39 cellular contexts compared by ENCODE assay signal in genomic region chr3:49705390-49705960, GRCh38. TPM values are rescaled to one million over a fixed set of nuclear protein-coding genes. Genes with fewer than 3 reads are reported as not detected.
"Had no signal": no experiment of that assay in that cellular context is flagged by ENCODE, and none has a peak within 500 bp of the region (broad histone marks: within the 10 kb centered on the region; RNA-seq: fewer than 3 reads in every experiment).

No MANE protein-coding gene starts in this region.

- H3K27me3 ChIP-seq: adrenal gland, body of pancreas, brain microvascular endothelial cell, breast epithelium had no signal

- H3K27ac ChIP-seq: adrenal gland, body of pancreas, brain microvascular endothelial cell, breast epithelium, VCaP had no signal

- H3K9me3 ChIP-seq: adrenal gland, body of pancreas, breast epithelium had no signal

- ATAC-seq: activated CD8-positive, alpha-beta T cell treated with anti-CD3 and anti-CD28 coated beads for 36 hours; activated naive CD4-positive, alpha-beta T cell treated with anti-CD3 and anti-CD28 coated beads, Interleukin-2, amount 50 U/mL, for 72 hours; activated T-cell treated with anti-CD3 and anti-CD28 coated beads, Interleukin-2, amount 50 U/mL, for 4 hours; activated T-cell treated with anti-CD3 and anti-CD28 coated beads, Interleukin-2, amount 50 U/mL, for 72 hours; activated T-helper 17 cell treated with anti-CD3 and anti-CD28 coated beads, Interleukin-2, amount 50 U/mL, for 72 hours; body of pancreas had no signal

- H3K4me3 Mint-ChIP-seq: activated B cell treated with CpG ODN at 0.5 μM for 24 hours; activated CD4-positive, alpha-beta memory T cell treated with anti-CD3 and anti-CD28 coated beads for 36 hours; activated CD4-positive, alpha-beta T cell treated with anti-CD3 and anti-CD28 coated beads, Interleukin-2, amount 10 ng/mL, durations not matched to agents 24 days and 14 days; activated CD8-positive, alpha-beta T cell treated with anti-CD3 and anti-CD28 coated beads for 36 hours; activated naive CD4-positive, alpha-beta T cell treated with anti-CD3 and anti-CD28 coated beads for 36 hours; activated naive CD8-positive, alpha-beta T cell treated with anti-CD3 and anti-CD28 coated beads for 36 hours; activated T-cell treated with anti-CD3 and anti-CD28 coated beads, Interleukin-2, amount 50 U/mL, for 4 hours; activated T-cell treated with anti-CD3 and anti-CD28 coated beads, Interleukin-2, amount 50 U/mL, for 72 hours; activated T-helper 1 cell treated with anti-CD3 and anti-CD28 coated beads, Interleukin-12 subunit alpha, Interleukin-12 subunit beta, Interleukin-2, Interleukin-4 antibody, amounts not matched to agents 30 ng/mL and 10 ng/mL and 1 ng/mL, durations not matched to agents 14 hours and 24 hours and 36 hours; activated T-helper 17 cell treated with anti-CD3 and anti-CD28 coated beads, Interleukin-2, amount 50 U/mL, for 72 hours; central memory CD8-positive, alpha-beta T cell; T-helper 1 cell treated with Interleukin-12 subunit alpha and Interleukin-12 subunit beta and Interleukin-4 antibody, amounts not matched to agents 30 μg/mL and 1 μg/mL, for 36 hours; T-helper 2 cell treated with Interferon-gamma antibody and Interleukin-4, amounts not matched to agents 5 μg/mL and 100 μg/mL, for 36 hours had no signal

- H3K4me3 ChIP-seq: adrenal gland, body of pancreas, breast epithelium had no signal

- H3K4me1 Mint-ChIP-seq: activated naive CD8-positive, alpha-beta T cell treated with anti-CD3 and anti-CD28 coated beads for 36 hours; activated T-helper 17 cell treated with anti-CD3 and anti-CD28 coated beads, Interleukin-2, amount 50 U/mL, for 72 hours; central memory CD8-positive, alpha-beta T cell had no signal

- H3K27ac Mint-ChIP-seq: activated B cell treated with CpG ODN at 0.5 μM for 24 hours; activated CD4-positive, alpha-beta memory T cell treated with anti-CD3 and anti-CD28 coated beads for 36 hours; activated CD4-positive, alpha-beta T cell treated with anti-CD3 and anti-CD28 coated beads, Interleukin-2, amount 10 ng/mL, durations not matched to agents 24 days and 14 days; activated CD8-positive, alpha-beta T cell treated with anti-CD3 and anti-CD28 coated beads for 36 hours; activated naive CD4-positive, alpha-beta T cell treated with anti-CD3 and anti-CD28 coated beads for 36 hours; activated naive CD4-positive, alpha-beta T cell treated with anti-CD3 and anti-CD28 coated beads, Interleukin-2, amount 50 U/mL, for 72 hours; activated naive CD8-positive, alpha-beta T cell treated with anti-CD3 and anti-CD28 coated beads for 36 hours; activated T-cell treated with anti-CD3 and anti-CD28 coated beads, Interleukin-2, amount 50 U/mL, for 72 hours; activated T-helper 1 cell treated with anti-CD3 and anti-CD28 coated beads, Interleukin-12 subunit alpha, Interleukin-12 subunit beta, Interleukin-2, Interleukin-4 antibody, amounts not matched to agents 30 ng/mL and 10 ng/mL and 1 ng/mL, durations not matched to agents 14 hours and 24 hours and 36 hours; activated T-helper 17 cell treated with anti-CD3 and anti-CD28 coated beads, Interleukin-2, amount 50 U/mL, for 72 hours; T-helper 1 cell treated with Interleukin-12 subunit alpha and Interleukin-12 subunit beta and Interleukin-4 antibody, amounts not matched to agents 30 μg/mL and 1 μg/mL, for 36 hours; T-helper 2 cell treated with Interferon-gamma antibody and Interleukin-4, amounts not matched to agents 5 μg/mL and 100 μg/mL, for 36 hours had no signal

- FAIRE-seq: astrocyte, TTC549 had no signal

- H3K27me3 Mint-ChIP-seq: activated B cell treated with CpG ODN at 0.5 μM for 24 hours; activated CD4-positive, alpha-beta memory T cell treated with anti-CD3 and anti-CD28 coated beads for 36 hours; activated CD4-positive, alpha-beta T cell treated with anti-CD3 and anti-CD28 coated beads, Interleukin-2, amount 10 ng/mL, durations not matched to agents 24 days and 14 days; activated CD8-positive, alpha-beta T cell treated with anti-CD3 and anti-CD28 coated beads for 36 hours; activated naive CD8-positive, alpha-beta T cell treated with anti-CD3 and anti-CD28 coated beads for 36 hours; activated T-helper 17 cell treated with anti-CD3 and anti-CD28 coated beads, Interleukin-2, amount 50 U/mL, for 72 hours; central memory CD8-positive, alpha-beta T cell had no signal

- H3K9me3 Mint-ChIP-seq: activated B cell treated with CpG ODN at 0.5 μM for 24 hours; activated CD4-positive, alpha-beta memory T cell treated with anti-CD3 and anti-CD28 coated beads for 36 hours; activated CD4-positive, alpha-beta T cell treated with anti-CD3 and anti-CD28 coated beads, Interleukin-2, amount 10 ng/mL, durations not matched to agents 24 days and 14 days; activated CD8-positive, alpha-beta T cell treated with anti-CD3 and anti-CD28 coated beads for 36 hours; activated naive CD4-positive, alpha-beta T cell treated with anti-CD3 and anti-CD28 coated beads for 36 hours; activated naive CD4-positive, alpha-beta T cell treated with anti-CD3 and anti-CD28 coated beads, Interleukin-2, amount 50 U/mL, for 72 hours; activated naive CD8-positive, alpha-beta T cell treated with anti-CD3 and anti-CD28 coated beads for 36 hours; activated T-cell treated with anti-CD3 and anti-CD28 coated beads, Interleukin-2, amount 50 U/mL, for 4 hours; activated T-cell treated with anti-CD3 and anti-CD28 coated beads, Interleukin-2, amount 50 U/mL, for 72 hours; activated T-helper 1 cell treated with anti-CD3 and anti-CD28 coated beads, Interleukin-12 subunit alpha, Interleukin-12 subunit beta, Interleukin-2, Interleukin-4 antibody, amounts not matched to agents 30 ng/mL and 10 ng/mL and 1 ng/mL, durations not matched to agents 14 hours and 24 hours and 36 hours; activated T-helper 17 cell treated with anti-CD3 and anti-CD28 coated beads, Interleukin-2, amount 50 U/mL, for 72 hours; central memory CD8-positive, alpha-beta T cell; T-helper 1 cell treated with Interleukin-12 subunit alpha and Interleukin-12 subunit beta and Interleukin-4 antibody, amounts not matched to agents 30 μg/mL and 1 μg/mL, for 36 hours; T-helper 2 cell treated with Interferon-gamma antibody and Interleukin-4, amounts not matched to agents 5 μg/mL and 100 μg/mL, for 36 hours had no signal

- H3K36me3 Mint-ChIP-seq: activated naive CD4-positive, alpha-beta T cell treated with anti-CD3 and anti-CD28 coated beads, Interleukin-2, amount 50 U/mL, for 72 hours had no signal

- H3K4me1 ChIP-seq: adrenal gland, body of pancreas, breast epithelium had no signal

- H3K36me3 ChIP-seq: breast epithelium had no signal

- DNase-seq: activated B cell treated with CpG ODN at 0.5 μM for 24 hours; activated CD4-positive, alpha-beta memory T cell treated with anti-CD3 and anti-CD28 coated beads for 36 hours; activated CD4-positive, alpha-beta T cell treated with anti-CD3 and anti-CD28 coated beads for 4 hours; activated CD4-positive, alpha-beta T cell treated with anti-CD3 and anti-CD28 coated beads, Interleukin-2, amount 10 ng/mL, durations not matched to agents 24 days and 14 days; activated CD4-positive, alpha-beta T cell treated with anti-CD3 and anti-CD28 coated beads, Interleukin-2, amount 50 U/mL, for 1 hour; activated CD4-positive, alpha-beta T cell treated with anti-CD3 and anti-CD28 coated beads, Interleukin-2, amount 50 U/mL, for 4 hours; activated CD4-positive, CD25-positive, alpha-beta regulatory T cell treated with anti-CD3 and anti-CD28 coated beads, Interleukin-2, amount 50 U/mL, for 72 hours; activated CD8-positive, alpha-beta memory T cell treated with anti-CD3 and anti-CD28 coated beads, Interleukin-2, amount 50 U/mL, for 4 hours; activated CD8-positive, alpha-beta T cell treated with anti-CD3 and anti-CD28 coated beads for 36 hours; activated effector memory CD4-positive, alpha-beta T cell treated with anti-CD3 and anti-CD28 coated beads, Interleukin-2, amount 50 U/mL, for 16 hours; activated gamma-delta T cell treated with Interleukin-2 at 50 U/mL for 16 hours; activated naive CD4-positive, alpha-beta T cell; activated naive CD4-positive, alpha-beta T cell treated with anti-CD3 and anti-CD28 coated beads for 36 hours; activated naive CD4-positive, alpha-beta T cell treated with anti-CD3 and anti-CD28 coated beads, Interleukin-2, amount 50 U/mL, for 16 hours; activated naive CD8-positive, alpha-beta T cell treated with anti-CD3 and anti-CD28 coated beads for 36 hours; activated T-cell treated with anti-CD3 and anti-CD28 coated beads for 4 hours; activated T-cell treated with anti-CD3 and anti-CD28 coated beads, Interleukin-2, amount 50 U/mL, for 1 hour; activated T-cell treated with anti-CD3 and anti-CD28 coated beads, Interleukin-2, amount 50 U/mL, for 4 hours; activated T-cell treated with anti-CD3 and anti-CD28 coated beads, Interleukin-2, amount 50 U/mL, for 72 hours; adrenal gland; amniotic stem cell; aorta; body of pancreas; brain microvascular endothelial cell; caudate nucleus; cerebellar nuclear complex; T-helper 1 cell; T-helper 2 cell; T-helper 9 cell had no signal

RNA-seq across cellular contexts. Expression of gene AMIGO3, which starts 14.0 kb away (rescaled TPM):
- total RNA-seq: activated B cell treated with CpG ODN at 0.5 μM for 24 hours; activated CD4-positive, alpha-beta memory T cell treated with anti-CD3 and anti-CD28 coated beads for 36 hours; activated naive CD4-positive, alpha-beta T cell treated with anti-CD3 and anti-CD28 coated beads for 36 hours; activated naive CD4-positive, alpha-beta T cell treated with anti-CD3 and anti-CD28 coated beads, Interleukin-2, amount 50 U/mL, for 72 hours; activated naive CD8-positive, alpha-beta T cell treated with anti-CD3 and anti-CD28 coated beads for 36 hours; aorta had no signal
